In the genomic region with DNA sequence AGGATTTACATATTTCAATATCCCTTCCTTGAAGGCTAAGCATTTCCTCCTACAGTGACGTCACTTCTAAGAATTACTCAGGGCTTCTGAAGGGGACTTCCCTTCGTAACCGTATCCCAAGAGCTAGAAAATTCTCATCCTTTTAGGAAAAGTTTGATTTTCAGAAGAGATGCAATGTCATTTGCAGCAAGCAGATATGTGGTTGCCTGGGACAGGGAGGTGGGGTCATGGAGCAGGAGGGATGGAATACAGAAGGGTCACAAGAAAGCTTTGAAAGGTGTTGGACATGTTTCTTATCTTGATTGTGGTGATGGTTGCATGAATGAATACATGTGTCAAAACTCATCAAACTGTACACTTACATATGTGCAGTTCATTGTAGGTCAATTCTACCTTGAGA, we compare ENCODE assay signal across 27 cellular contexts.
DNase-seq lines count a peak whose midpoint lies in the region; ATAC-seq and TF ChIP-seq lines count a peak whose summit lies in the region.
"Had no signal": no experiment of that assay in that cellular context is flagged by ENCODE, and none has a peak within 500 bp of the region (broad histone marks: within the 10 kb centered on the region; RNA-seq: fewer than 3 reads in every experiment).

No MANE protein-coding gene starts in this region.

- no peaks in the 10 kb centered on the region for H3K4me1 ChIP-seq in aorta (ENCODE audit: control insufficient read depth in 1 of 2, insufficient read depth in 2 of 2, low read length in 2 of 2)
- H3K4me1 ChIP-seq: body of pancreas, right atrium auricular region, spleen had no signal

- WGBS in aorta, 2 donors = 60 to 61% methylated on average over 3 of the region's 3 CpGs

- H3K36me3 ChIP-seq in WERI-Rb-1 (no peaks in the 10 kb centered on the region), aorta (ENCODE audit: control insufficient read depth in 1 of 2, insufficient read depth in 2 of 2, low read length in 1 of 2) (no peaks in the 10 kb centered on the region)
- H3K36me3 ChIP-seq: ovary, right atrium auricular region, spleen, tibial artery had no signal

- intact Hi-C loops in aorta (cut with DNase I) = no loop called here

- no peak overlapping the region for H3K27ac ChIP-seq in WERI-Rb-1
- H3K27ac ChIP-seq in aorta (ENCODE audit: low read depth in 1 of 2, low read length in 2 of 2) = no peak overlapping the region
- H3K27ac ChIP-seq: body of pancreas, ovary, right atrium auricular region, spleen, tibial artery had no signal

- H3K4me3 ChIP-seq in WERI-Rb-1 (ENCODE audit: low read depth, low read length) (no peak overlapping the region), aorta (ENCODE audit: low read length in 2 of 2) (no peak overlapping the region)
- H3K4me3 ChIP-seq: body of pancreas, ovary, right atrium auricular region, spleen, tibial artery had no signal

- H3K36me3 Mint-ChIP-seq in stimulated activated naive CD8-positive, alpha-beta T cell treated with anti-CD3 and anti-CD28 coated beads, Interleukin-15, Interleukin-2, amounts not matched to agents 100 ng/mL and 50 ng/mL, for 24 hours (ENCODE audit: low read depth) = no peaks in the 10 kb centered on the region
- H3K36me3 Mint-ChIP-seq: mesothelial cell of epicardium had no signal

- peak; percentile 60 for ATAC-seq in HG02852 (IDR thresholded peaks at IDR 0.05; ENCODE audit: unreplicated experiment)
- ATAC-seq in aorta (ENCODE audit: low FRiP score) = no peak
- ATAC-seq: body of pancreas; effector memory CD8-positive, alpha-beta T cell; naive thymus-derived CD8-positive, alpha-beta T cell; PC-3 had no signal

- peaks cover under 1% of the 10 kb centered on the region for H3K9me3 ChIP-seq in WERI-Rb-1 (ENCODE audit: severe bottlenecking)
- H3K9me3 ChIP-seq in aorta (ENCODE audit: control insufficient read depth, low read length) = no peaks in the 10 kb centered on the region
- H3K9me3 ChIP-seq: body of pancreas, ovary, right atrium auricular region, spleen, tibial artery had no signal

- TF ChIP-seq CTCF in WERI-Rb-1 (IDR thresholded peaks at IDR 0.05; ENCODE audit: low read depth, low read length) = no peak

- no peak overlapping the region for H3K4me3 Mint-ChIP-seq in stimulated activated naive CD8-positive, alpha-beta T cell treated with anti-CD3 and anti-CD28 coated beads, Interleukin-15, Interleukin-2, amounts not matched to agents 100 ng/mL and 50 ng/mL, for 24 hours
- H3K4me3 Mint-ChIP-seq: activated B cell treated with CpG ODN at 0.5 μM for 24 hours; effector memory CD8-positive, alpha-beta T cell; mesothelial cell of epicardium; naive thymus-derived CD8-positive, alpha-beta T cell had no signal

- peaks cover 23% of the 10 kb centered on the region for H3K4me1 Mint-ChIP-seq in stimulated activated naive CD8-positive, alpha-beta T cell treated with anti-CD3 and anti-CD28 coated beads, Interleukin-15, Interleukin-2, amounts not matched to agents 100 ng/mL and 50 ng/mL, for 24 hours (ENCODE audit: low read depth)
- H3K4me1 Mint-ChIP-seq: naive thymus-derived CD8-positive, alpha-beta T cell had no signal

- DNase-seq in activated T-cell treated with anti-CD3 and anti-CD28 coated beads, Interleukin-2, amount 50 U/mL, for 48 hours = peak; percentile 39 to 45
- DNase-seq in activated T-cell treated with anti-CD3 and anti-CD28 coated beads for 4 hours (no peak), dermis blood vessel endothelial cell (peak; percentile 7), glomerular visceral epithelial cell (ENCODE audit: extremely low spot score) (no peak), WERI-Rb-1 (no peak), aorta (no peak)
- DNase-seq: ACHN; activated B cell treated with CpG ODN at 0.5 μM for 24 hours; activated gamma-delta T cell; body of pancreas; COR-L47; DMS79 treated with DMSO at 0.1 percent for 48 hours; effector memory CD8-positive, alpha-beta T cell; islet precursor cell; naive thymus-derived CD8-positive, alpha-beta T cell; ovary; PC-3; Right ventricle myocardium superior; spleen; stimulated activated CD4-positive, alpha-beta T cell treated with anti-CD3 and anti-CD28 coated beads, Interleukin-4, amount 100 ng/mL, for 24 hours; stimulated activated naive CD4-positive, alpha-beta T cell treated with Interleukin-2 at 50 U/mL for 16 hours; T1000; tibial artery had no signal

- peaks cover 1% of the 10 kb centered on the region for H3K9me3 Mint-ChIP-seq in stimulated activated naive CD8-positive, alpha-beta T cell treated with anti-CD3 and anti-CD28 coated beads, Interleukin-15, Interleukin-2, amounts not matched to agents 100 ng/mL and 50 ng/mL, for 24 hours
- H3K9me3 Mint-ChIP-seq: activated B cell treated with CpG ODN at 0.5 μM for 24 hours; effector memory CD8-positive, alpha-beta T cell had no signal

- no peaks in the 10 kb centered on the region for H3K27me3 ChIP-seq in WERI-Rb-1 (ENCODE audit: insufficient read depth, low read depth, severe bottlenecking)
- no peaks in the 10 kb centered on the region for H3K27me3 ChIP-seq in aorta (ENCODE audit: control insufficient read depth in 1 of 2, insufficient read depth in 2 of 2, low read length in 1 of 2)
- H3K27me3 ChIP-seq: body of pancreas, ovary, right atrium auricular region, tibial artery had no signal

- H3K27me3 Mint-ChIP-seq in stimulated activated naive CD8-positive, alpha-beta T cell treated with anti-CD3 and anti-CD28 coated beads, Interleukin-15, Interleukin-2, amounts not matched to agents 100 ng/mL and 50 ng/mL, for 24 hours = peaks cover 40% of the 10 kb centered on the region

- peak overlapping the region; percentile 36 for H3K27ac Mint-ChIP-seq in stimulated activated naive CD8-positive, alpha-beta T cell treated with anti-CD3 and anti-CD28 coated beads, Interleukin-15, Interleukin-2, amounts not matched to agents 100 ng/mL and 50 ng/mL, for 24 hours
- H3K27ac Mint-ChIP-seq: effector memory CD8-positive, alpha-beta T cell; mesothelial cell of epicardium; naive thymus-derived CD8-positive, alpha-beta T cell had no signal

Comparison
In these comparisons a context has a peak if more than half of its experiments do, and no peak if none do; other contexts are left out.
1. DNase-seq: peak in activated T-cell treated with anti-CD3 and anti-CD28 coated beads, Interleukin-2, amount 50 U/mL, for 48 hours (2 of 2) and dermis blood vessel endothelial cell (single experiment); none in activated T-cell treated with anti-CD3 and anti-CD28 coated beads for 4 hours (single experiment), glomerular visceral epithelial cell (single experiment), WERI-Rb-1 (single experiment) and aorta (0 of 2).